In the genomic region with DNA sequence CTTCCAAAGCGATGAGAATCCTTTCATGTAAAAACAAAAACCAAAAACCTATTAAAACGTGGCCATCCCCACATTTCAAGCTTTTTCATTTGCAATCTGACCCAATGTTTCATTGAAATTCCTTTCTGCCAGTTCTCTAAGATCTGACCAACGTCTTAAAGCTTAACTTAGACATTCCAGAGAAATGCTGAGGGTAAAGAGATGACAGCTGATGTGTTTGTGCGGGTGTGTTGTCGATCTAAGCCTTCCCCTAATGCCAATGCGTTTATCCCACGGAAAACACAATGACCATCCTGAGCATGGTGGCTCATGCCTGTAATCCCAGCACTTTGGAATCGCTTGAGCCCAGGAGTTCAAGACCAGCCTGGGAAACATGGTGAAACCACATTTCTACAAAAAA, we compare ENCODE assay signal across 1 cellular context.
TF ChIP-seq lines count a peak whose summit lies in the region.

No MANE protein-coding gene starts in this region.

TF ChIP-seq in WTC11, 78 proteins besides CTCF, POLR2A, EP300 and RAD21 (continued from another document):
- TF ChIP-seq, protein P1, sequence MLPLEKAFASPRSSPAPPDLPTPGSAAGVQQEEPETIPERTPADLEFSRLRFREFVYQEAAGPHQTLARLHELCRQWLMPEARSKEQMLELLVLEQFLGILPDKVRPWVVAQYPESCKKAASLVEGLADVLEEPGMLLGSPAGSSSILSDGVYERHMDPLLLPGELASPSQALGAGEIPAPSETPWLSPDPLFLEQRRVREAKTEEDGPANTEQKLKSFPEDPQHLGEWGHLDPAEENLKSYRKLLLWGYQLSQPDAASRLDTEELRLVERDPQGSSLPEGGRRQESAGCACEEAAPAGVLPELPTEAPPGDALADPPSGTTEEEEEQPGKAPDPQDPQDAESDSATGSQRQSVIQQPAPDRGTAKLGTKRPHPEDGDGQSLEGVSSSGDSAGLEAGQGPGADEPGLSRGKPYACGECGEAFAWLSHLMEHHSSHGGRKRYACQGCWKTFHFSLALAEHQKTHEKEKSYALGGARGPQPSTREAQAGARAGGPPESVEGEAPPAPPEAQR (CRISPR knock-in tag; IDR thresholded peaks at IDR 0.05) = no peak
- TF ChIP-seq ZNF232 (CRISPR knock-in tag; IDR thresholded peaks at IDR 0.05) (no peak), CREB1 (CRISPR knock-in tag; IDR thresholded peaks at IDR 0.05) (no peak), ATF6 (CRISPR knock-in tag; IDR thresholded peaks at IDR 0.05) (no peak), RELA (CRISPR knock-in tag; IDR thresholded peaks at IDR 0.05; ENCODE audit: borderline replicate concordance) (no peak), ZBTB43 (CRISPR knock-in tag; IDR thresholded peaks at IDR 0.05) (no peak), ZNF532 (CRISPR knock-in tag; IDR thresholded peaks at IDR 0.05; ENCODE audit: borderline replicate concordance) (no peak)
- TF ChIP-seq, protein P2, sequence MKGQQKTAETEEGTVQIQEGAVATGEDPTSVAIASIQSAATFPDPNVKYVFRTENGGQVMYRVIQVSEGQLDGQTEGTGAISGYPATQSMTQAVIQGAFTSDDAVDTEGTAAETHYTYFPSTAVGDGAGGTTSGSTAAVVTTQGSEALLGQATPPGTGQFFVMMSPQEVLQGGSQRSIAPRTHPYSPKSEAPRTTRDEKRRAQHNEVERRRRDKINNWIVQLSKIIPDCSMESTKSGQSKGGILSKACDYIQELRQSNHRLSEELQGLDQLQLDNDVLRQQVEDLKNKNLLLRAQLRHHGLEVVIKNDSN (CRISPR knock-in tag; IDR thresholded peaks at IDR 0.05) = no peak
